Comparison of ENCODE assay signal across 18 cellular contexts in the genomic region with DNA sequence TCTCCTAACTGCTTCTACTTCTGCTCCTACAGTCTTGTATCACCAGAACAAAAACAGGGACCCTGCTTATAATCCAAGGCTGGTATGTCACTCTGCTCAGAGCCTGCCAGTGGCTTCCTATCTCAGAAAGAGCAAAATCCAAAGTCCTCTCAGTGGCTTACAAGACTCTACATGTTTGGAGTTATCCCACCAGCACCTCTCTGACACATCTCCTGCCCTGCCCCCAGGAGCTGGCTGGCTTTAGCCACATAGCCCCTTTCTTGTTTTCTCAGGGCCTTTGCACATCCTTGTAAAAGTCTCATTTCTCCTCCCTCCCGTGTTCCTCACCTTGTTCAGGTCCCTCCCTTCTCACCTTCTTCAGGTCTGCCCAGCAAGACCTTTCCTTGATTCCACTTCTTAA. TPM values are rescaled to one million over a fixed set of nuclear protein-coding genes. Genes with fewer than 3 reads are reported as not detected.
DNase-seq lines count a peak whose midpoint lies in the region; ATAC-seq and TF ChIP-seq lines count a peak whose summit lies in the region.
"Had no signal": no experiment of that assay in that cellular context is flagged by ENCODE, and none has a peak within 500 bp of the region (broad histone marks: within the 10 kb centered on the region; RNA-seq: fewer than 3 reads in every experiment).

No MANE protein-coding gene starts in this region.

- H3K4me3 Mint-ChIP-seq in T-helper 2 cell treated with Interferon-gamma antibody and Interleukin-4, amounts not matched to agents 5 μg/mL and 100 μg/mL, for 36 hours: peak overlapping the region; percentile 21
- H3K4me3 Mint-ChIP-seq in T-cell: peak overlapping the region in 2 of 3 donors; percentile 78 to 81
- peak overlapping the region; percentile 90 for H3K4me3 Mint-ChIP-seq in neural crest cell

- H3K9me3 Mint-ChIP-seq in T-helper 2 cell treated with Interferon-gamma antibody and Interleukin-4, amounts not matched to agents 5 μg/mL and 100 μg/mL, for 36 hours: no peaks in the 10 kb centered on the region
- H3K9me3 Mint-ChIP-seq in T-cell: no peaks in the 10 kb centered on the region
- H3K9me3 Mint-ChIP-seq in neural crest cell: no peaks in the 10 kb centered on the region

- H3K27ac ChIP-seq in epithelial cell of prostate: peak overlapping the region; percentile 92

- H3K27me3 Mint-ChIP-seq in T-helper 2 cell treated with Interferon-gamma antibody and Interleukin-4, amounts not matched to agents 5 μg/mL and 100 μg/mL, for 36 hours (ENCODE audit: low read depth): peaks cover 36% of the 10 kb centered on the region
- H3K27me3 Mint-ChIP-seq in T-cell (peaks cover 5 to 19% of the 10 kb centered on the region in 2 donors), neural crest cell (ENCODE audit: low read depth) (peaks cover 81% of the 10 kb centered on the region)

- DNase-seq in T-helper 2 cell treated with Interferon-gamma antibody and Interleukin-4, amounts not matched to agents 5 μg/mL and 100 μg/mL, for 36 hours (ENCODE audit: low spot score): no peak
- DNase-seq in T-helper 2 cell (no peak), T-cell (no peak), epithelial cell of prostate (ENCODE audit: low read depth, low spot score) (no peak), neural crest cell (ENCODE audit: low read depth, low spot score) (no peak), HEK293T (ENCODE audit: extremely low spot score) (no peak)
- DNase-seq: 8988T, KG1, NCI-H1417, NCI-H187 treated with DMSO at 0.1 percent for 48 hours, NCI-H2227 treated with DMSO at 0.1 percent for 48 hours, NCI-H510A treated with DMSO at 0.1 percent for 48 hours, NCI-H774, SHP77 treated with DMSO at 0.1 percent for 48 hours had no signal

- CTCF ChIA-PET in T-cell (lab: Charles Lee) (no interaction called here), HEK293T (lab: Yijun Ruan, JAX) (interaction anchor here (1.1 kb wide), 1 partner anchor 10 kb away, joined by 3 read pairs; no protein-coding TSS in a partner anchor)

- H3K36me3 Mint-ChIP-seq in T-helper 2 cell treated with Interferon-gamma antibody and Interleukin-4, amounts not matched to agents 5 μg/mL and 100 μg/mL, for 36 hours (ENCODE audit: low read depth): peaks cover 3% of the 10 kb centered on the region
- no peaks in the 10 kb centered on the region for H3K36me3 Mint-ChIP-seq in T-cell
- H3K36me3 Mint-ChIP-seq in neural crest cell (ENCODE audit: low read depth): no peaks in the 10 kb centered on the region

- ATAC-seq in T-cell (replicated peaks in 1 of 4) (no peak), HG03521 (IDR thresholded peaks at IDR 0.05; ENCODE audit: unreplicated experiment) (no peak), HG03196 (IDR thresholded peaks at IDR 0.05; ENCODE audit: unreplicated experiment) (no peak)

- H3K4me1 Mint-ChIP-seq in T-helper 2 cell treated with Interferon-gamma antibody and Interleukin-4, amounts not matched to agents 5 μg/mL and 100 μg/mL, for 36 hours (ENCODE audit: low read depth): peaks cover 18% of the 10 kb centered on the region
- H3K4me1 Mint-ChIP-seq in T-cell (peaks cover 21 to 24% (median 23%) of the 10 kb centered on the region in 3 donors), neural crest cell (peaks cover 22% of the 10 kb centered on the region)

- H3K27ac Mint-ChIP-seq in T-helper 2 cell treated with Interferon-gamma antibody and Interleukin-4, amounts not matched to agents 5 μg/mL and 100 μg/mL, for 36 hours: no peak overlapping the region
- H3K27ac Mint-ChIP-seq in T-cell (peak overlapping the region; percentile 1 to 36), neural crest cell (ENCODE audit: unreplicated experiment) (no peak overlapping the region)

- TF ChIP-seq CTCF in neural crest cell (conservative IDR thresholded peaks at IDR 0.05): no peak

- POLR2A ChIA-PET in T-cell (lab: Charles Lee) (no interaction called here), HEK293T (lab: Yijun Ruan, JAX) (no interaction called here)

TF ChIP-seq in HEK293T, 16 proteins besides CTCF, POLR2A, EP300 and RAD21:
- TF ChIP-seq FOXK2 (IDR thresholded peaks at IDR 0.05) (no peak), ELF4 (IDR thresholded peaks at IDR 0.05) (no peak), L3MBTL2 (conservative IDR thresholded peaks at IDR 0.05) (no peak), TARDBP (IDR thresholded peaks at IDR 0.05) (no peak), NFRKB (IDR thresholded peaks at IDR 0.05) (no peak), ARNT (IDR thresholded peaks at IDR 0.05) (no peak), BHLHE40 (IDR thresholded peaks at IDR 0.05; ENCODE audit: borderline replicate concordance) (no peak), SUZ12 (IDR thresholded peaks at IDR 0.05) (no peak), FOXM1 (IDR thresholded peaks at IDR 0.05; ENCODE audit: borderline replicate concordance) (no peak), FOXA1 (IDR thresholded peaks at IDR 0.05) (no peak), ZNF384 (IDR thresholded peaks at IDR 0.05) (no peak), CTBP1 (IDR thresholded peaks at IDR 0.05; ENCODE audit: borderline replicate concordance) (no peak), LEF1 (IDR thresholded peaks at IDR 0.05; ENCODE audit: borderline replicate concordance) (no peak), HDGF (IDR thresholded peaks at IDR 0.05; ENCODE audit: borderline replicate concordance) (no peak), SP1 (IDR thresholded peaks at IDR 0.05) (no peak)
- TF ChIP-seq, protein P1, sequence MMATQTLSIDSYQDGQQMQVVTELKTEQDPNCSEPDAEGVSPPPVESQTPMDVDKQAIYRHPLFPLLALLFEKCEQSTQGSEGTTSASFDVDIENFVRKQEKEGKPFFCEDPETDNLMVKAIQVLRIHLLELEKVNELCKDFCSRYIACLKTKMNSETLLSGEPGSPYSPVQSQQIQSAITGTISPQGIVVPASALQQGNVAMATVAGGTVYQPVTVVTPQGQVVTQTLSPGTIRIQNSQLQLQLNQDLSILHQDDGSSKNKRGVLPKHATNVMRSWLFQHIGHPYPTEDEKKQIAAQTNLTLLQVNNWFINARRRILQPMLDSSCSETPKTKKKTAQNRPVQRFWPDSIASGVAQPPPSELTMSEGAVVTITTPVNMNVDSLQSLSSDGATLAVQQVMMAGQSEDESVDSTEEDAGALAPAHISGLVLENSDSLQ (IDR thresholded peaks at IDR 0.05): no peak

RNA-seq across cellular contexts. Expression of a gene that starts 2.2 kb away (rescaled TPM):
- total RNA-seq in T-cell: 1 to 10 TPM; 3.8 to 8.7 (median 6.2) TPM
- 7.4 and 8.6 TPM in 2 replicates for total RNA-seq in neural crest cell

RNA-seq across cellular contexts. Expression of a gene that starts 59.9 kb away (rescaled TPM):
- total RNA-seq in T-cell: not detected
- not detected in 2 replicates for total RNA-seq in neural crest cell
- total RNA-seq: HT-29, OCI-LY7 had no signal

Comparison
In these comparisons a context has a peak if more than half of its experiments do, and no peak if none do; other contexts are left out.
1. H3K27ac Mint-ChIP-seq: peak in T-cell (2 of 2); none in T-helper 2 cell treated with Interferon-gamma antibody and Interleukin-4, amounts not matched to agents 5 μg/mL and 100 μg/mL, for 36 hours (single experiment) and neural crest cell (single experiment).
2. H3K4me3 Mint-ChIP-seq: peak in every context shown above with its lines; median percentile 90 in neural crest cell; 80 in T-cell; 21 in T-helper 2 cell treated with Interferon-gamma antibody and Interleukin-4, amounts not matched to agents 5 μg/mL and 100 μg/mL, for 36 hours.